ENCODE assay signal across 10 cellular contexts in the genomic region with DNA sequence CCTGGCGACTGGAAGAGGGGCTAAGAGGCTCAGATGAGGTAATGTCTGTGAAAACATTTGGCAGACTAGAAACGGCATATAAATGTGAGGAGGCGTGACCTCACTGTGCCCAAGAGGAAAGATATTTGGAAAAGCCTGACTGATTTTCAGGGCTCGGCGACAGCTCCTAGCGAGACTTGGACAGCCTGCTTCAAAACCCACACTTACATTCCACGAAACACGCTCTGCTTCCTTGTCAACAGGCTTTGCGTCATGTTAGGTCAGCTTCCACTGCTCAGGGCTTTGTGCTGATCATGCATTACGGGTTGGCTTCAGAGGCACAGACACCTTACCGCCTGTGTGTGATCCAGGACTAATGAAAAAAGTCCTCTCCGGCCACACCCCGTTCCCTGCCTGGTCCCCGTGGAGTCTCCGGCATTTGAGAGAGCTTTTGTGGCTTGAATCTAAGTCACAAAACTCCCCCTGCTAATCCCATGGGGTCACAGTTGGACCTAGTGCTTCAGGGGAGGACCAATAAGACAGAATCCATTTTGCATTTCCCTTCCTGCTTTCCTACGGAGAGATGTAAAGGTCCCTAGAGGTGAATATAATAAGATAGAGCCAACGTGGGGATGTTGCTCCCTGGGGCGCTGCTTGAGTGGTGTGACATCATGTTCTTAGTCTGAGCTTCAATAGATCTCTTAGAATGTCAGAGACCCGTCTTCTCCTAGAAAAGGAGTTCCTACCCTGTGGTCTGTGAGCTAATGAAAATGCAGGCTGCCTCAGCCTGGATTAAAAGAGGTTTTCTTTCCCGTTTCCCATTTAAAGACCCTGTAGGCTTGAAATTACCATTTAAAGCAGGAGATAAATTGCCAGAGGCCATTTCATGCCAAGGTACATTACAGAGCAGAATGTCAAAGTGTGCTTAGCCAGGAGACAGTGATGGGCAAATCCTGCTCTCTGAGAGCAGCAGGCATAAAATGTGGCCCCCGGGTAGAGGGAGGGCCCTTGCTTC. TPM values are rescaled to one million over a fixed set of nuclear protein-coding genes. Genes with fewer than 3 reads are reported as not detected.
DNase-seq lines count a peak whose midpoint lies in the region; FAIRE-seq and TF ChIP-seq lines count a peak whose summit lies in the region.
"Had no signal": no experiment of that assay in that cellular context is flagged by ENCODE, and none has a peak within 500 bp of the region (broad histone marks: within the 10 kb centered on the region; RNA-seq: fewer than 3 reads in every experiment).

No MANE protein-coding gene starts in this region.

- peaks cover 3% of the 10 kb centered on the region for H3K27me3 Mint-ChIP-seq in neural progenitor cell (ENCODE audit: insufficient read depth, low read depth)
- H3K27me3 Mint-ChIP-seq in CD8-positive, alpha-beta memory T cell, result no peaks in the 10 kb centered on the region

- no peaks in the 10 kb centered on the region for H3K79me2 ChIP-seq in neural progenitor cell (ENCODE audit: low read depth)

- peaks cover 91% of the 10 kb centered on the region for H3F3A ChIP-seq in neural progenitor cell (ENCODE audit: low read depth)

- H3K9ac ChIP-seq in NT2/D1 (ENCODE audit: insufficient read length, low read depth), result peak overlapping the region; percentile 80
- H3K9ac ChIP-seq in neural progenitor cell, result no peak overlapping the region

- no peaks in the 10 kb centered on the region for H3K36me3 Mint-ChIP-seq in neural progenitor cell
- H3K36me3 Mint-ChIP-seq in CD8-positive, alpha-beta memory T cell, result peaks cover 0 to 7% (median 3%) of the 10 kb centered on the region in 3 donors
- H3K36me3 Mint-ChIP-seq: activated CD4-positive, alpha-beta memory T cell treated with anti-CD3 and anti-CD28 coated beads for 36 hours had no signal

- TF ChIP-seq CTCF in BE2C (IDR thresholded peaks at IDR 0.05; ENCODE audit: low read depth, low read length), result no peak
- TF ChIP-seq CTCF in fibroblast of villous mesenchyme (IDR thresholded peaks at IDR 0.05; ENCODE audit: insufficient read depth, low read depth, low read length), result no peak
- no peak for TF ChIP-seq CTCF in neural progenitor cell (IDR thresholded peaks at IDR 0.05)
- no peak for TF ChIP-seq CTCF in GM10266 (IDR thresholded peaks at IDR 0.05; ENCODE audit: control insufficient read depth, insufficient read depth, low read depth, missing control alignments)
- no peak for TF ChIP-seq CTCF in D721Med (IDR thresholded peaks at IDR 0.05; ENCODE audit: insufficient read depth, missing control alignments)

- POLR2A ChIA-PET in CD8-positive, alpha-beta memory T cell (lab: Charles Lee), result interaction anchor here (0.9 kb wide), 1 partner anchor 11 kb away, joined by 4 read pairs; no protein-coding TSS in a partner anchor

- peak overlapping the region; percentile 56 for H3K4me2 ChIP-seq in neural progenitor cell

- H3K36me3 ChIP-seq in BE2C (no peaks in the 10 kb centered on the region), NT2/D1 (ENCODE audit: insufficient read depth, insufficient read length, low read length) (no peaks in the 10 kb centered on the region), neural progenitor cell (no peaks in the 10 kb centered on the region)
- H3K36me3 ChIP-seq in CD8-positive, alpha-beta memory T cell (ENCODE audit: insufficient read depth, low read length), result no peaks in the 10 kb centered on the region

- FAIRE-seq in D721Med (lab: Jason Lieb, UNC), result no peak

- H3K27ac Mint-ChIP-seq in neural progenitor cell, result peak overlapping the region; percentile 98
- H3K27ac Mint-ChIP-seq in CD8-positive, alpha-beta memory T cell, result no peak overlapping the region
- H3K27ac Mint-ChIP-seq: activated CD4-positive, alpha-beta memory T cell treated with anti-CD3 and anti-CD28 coated beads for 36 hours; stimulated activated naive CD8-positive, alpha-beta T cell treated with anti-CD3 and anti-CD28 coated beads, Interleukin-15, Interleukin-2, amounts not matched to agents 100 ng/mL and 50 ng/mL, for 24 hours had no signal

- H4K20me1 ChIP-seq in neural progenitor cell (ENCODE audit: low read depth), result peaks cover 7% of the 10 kb centered on the region

- peaks cover 74% of the 10 kb centered on the region for H3K4me1 Mint-ChIP-seq in neural progenitor cell
- peaks cover 10 to 11% (median 10%) of the 10 kb centered on the region in 3 donors for H3K4me1 Mint-ChIP-seq in CD8-positive, alpha-beta memory T cell

- H3K27me3 ChIP-seq in BE2C (no peaks in the 10 kb centered on the region), NT2/D1 (ENCODE audit: insufficient read depth, insufficient read length) (no peaks in the 10 kb centered on the region), neural progenitor cell (peaks cover 25% of the 10 kb centered on the region)
- H3K27me3 ChIP-seq in CD8-positive, alpha-beta memory T cell (ENCODE audit: insufficient read depth, low read length, poor library complexity, severe bottlenecking), result no peaks in the 10 kb centered on the region

- H3K9me3 Mint-ChIP-seq in neural progenitor cell, result peaks cover 4% of the 10 kb centered on the region
- H3K9me3 Mint-ChIP-seq in CD8-positive, alpha-beta memory T cell, result peaks cover 0 to 5% (median 2%) of the 10 kb centered on the region in 5 donors
- H3K9me3 Mint-ChIP-seq: stimulated activated naive CD8-positive, alpha-beta T cell treated with anti-CD3 and anti-CD28 coated beads, Interleukin-15, Interleukin-2, amounts not matched to agents 100 ng/mL and 50 ng/mL, for 24 hours had no signal

- CTCF ChIA-PET in CD8-positive, alpha-beta memory T cell (lab: Charles Lee), result no interaction called here

- H3K4me1 ChIP-seq in BE2C (no peaks in the 10 kb centered on the region), NT2/D1 (ENCODE audit: insufficient read depth, insufficient read length) (peaks cover 6% of the 10 kb centered on the region), neural progenitor cell (peaks cover 71% of the 10 kb centered on the region)
- H3K4me1 ChIP-seq in CD8-positive, alpha-beta memory T cell (ENCODE audit: insufficient read depth, low read length), result no peaks in the 10 kb centered on the region

- peak overlapping the region; percentile 84 for H3K4me3 Mint-ChIP-seq in neural progenitor cell
- peak overlapping the region in 1 of 7 donors; percentile 18 for H3K4me3 Mint-ChIP-seq in CD8-positive, alpha-beta memory T cell
- H3K4me3 Mint-ChIP-seq: activated CD4-positive, alpha-beta memory T cell treated with anti-CD3 and anti-CD28 coated beads for 36 hours; stimulated activated naive CD8-positive, alpha-beta T cell treated with anti-CD3 and anti-CD28 coated beads, Interleukin-15, Interleukin-2, amounts not matched to agents 100 ng/mL and 50 ng/mL, for 24 hours had no signal

- H3K4me3 ChIP-seq in BE2C (ENCODE audit: low read depth, low read length) (peak overlapping the region; percentile 9), NT2/D1 (ENCODE audit: insufficient read length, low read depth) (peak overlapping the region; percentile 33), fibroblast of villous mesenchyme (ENCODE audit: low read depth, low read length) (no peak overlapping the region), neural progenitor cell (peak overlapping the region; percentile 15)
- H3K4me3 ChIP-seq in CD8-positive, alpha-beta memory T cell (ENCODE audit: low read length), result no peak overlapping the region

- no peak overlapping the region for H2AFZ ChIP-seq in neural progenitor cell (replicated peaks)

- peak overlapping the region; percentile 70 for H3K27ac ChIP-seq in neural progenitor cell
- H3K27ac ChIP-seq in CD8-positive, alpha-beta memory T cell (ENCODE audit: low read depth, low read length), result no peak overlapping the region

- DNase-seq in BE2C, result no peak
- no peak for DNase-seq in NT2/D1 (ENCODE audit: low read depth, low spot score)
- peak; percentile 71 for DNase-seq in fibroblast of villous mesenchyme (ENCODE audit: low read depth)
- DNase-seq in neural progenitor cell (ENCODE audit: low spot score), result peak; percentile 81
- DNase-seq in NCI-H128 (lab: John Stamatoyannopoulos, UW; ENCODE audit: unreplicated experiment), result no peak
- no peak for DNase-seq in GM10266 (ENCODE audit: extremely low spot score)
- no peak for DNase-seq in D721Med (ENCODE audit: insufficient read length, low spot score)
- no peak for DNase-seq in CD8-positive, alpha-beta memory T cell
- DNase-seq: activated CD4-positive, alpha-beta memory T cell treated with anti-CD3 and anti-CD28 coated beads for 36 hours had no signal

- H3K9me3 ChIP-seq in BE2C (no peaks in the 10 kb centered on the region), NT2/D1 (ENCODE audit: insufficient read depth, low read length) (peaks cover 12% of the 10 kb centered on the region; the same call in 1 of the 2 replicates), neural progenitor cell (ENCODE audit: low read depth) (no peaks in the 10 kb centered on the region)
- H3K9me3 ChIP-seq in CD8-positive, alpha-beta memory T cell (ENCODE audit: low read length), result no peaks in the 10 kb centered on the region

RNA-seq across cellular contexts. Expression of a gene that starts 25.4 kb away (rescaled TPM):
- polyA plus RNA-seq in BE2C (2012; ENCODE audit: insufficient read depth, insufficient read length, low read depth), result 8.5 TPM
- total RNA-seq in fibroblast of villous mesenchyme (0.86 and 0.97 TPM in 2 replicates), neural progenitor cell (ENCODE audit: low replicate concordance) (14.0 and 27.6 TPM in 2 replicates)
- 1 to 10 TPM; 3.1 to 3.6 TPM for total RNA-seq in CD8-positive, alpha-beta memory T cell
- polyA plus RNA-seq in CD8-positive, alpha-beta memory T cell, result 3.4 TPM

RNA-seq across cellular contexts. Expression of a gene that starts 39.7 kb away (rescaled TPM):
- 17.8 TPM for polyA plus RNA-seq in BE2C (2012; ENCODE audit: insufficient read depth, insufficient read length, low read depth)
- total RNA-seq in fibroblast of villous mesenchyme (52.8 and 59.2 TPM in 2 replicates), neural progenitor cell (ENCODE audit: low replicate concordance) (87.3 and 127 TPM in 2 replicates)
- 10 to 100 TPM; 48.5 to 51.0 TPM for total RNA-seq in CD8-positive, alpha-beta memory T cell
- polyA plus RNA-seq in CD8-positive, alpha-beta memory T cell, result 8.0 TPM

Comparison
In these comparisons a context has a peak if more than half of its experiments do, and no peak if none do; other contexts are left out.
1. DNase-seq: peak in fibroblast of villous mesenchyme (single experiment) and neural progenitor cell (single experiment); none in BE2C (single experiment), NT2/D1 (single experiment), NCI-H128 (single experiment), GM10266 (single experiment), D721Med (single experiment) and CD8-positive, alpha-beta memory T cell (0 of 5).
2. H3K4me3 ChIP-seq: peak in BE2C (single experiment), NT2/D1 (single experiment) and neural progenitor cell (single experiment); none in fibroblast of villous mesenchyme (single experiment) and CD8-positive, alpha-beta memory T cell (single experiment).